In the genomic region with DNA sequence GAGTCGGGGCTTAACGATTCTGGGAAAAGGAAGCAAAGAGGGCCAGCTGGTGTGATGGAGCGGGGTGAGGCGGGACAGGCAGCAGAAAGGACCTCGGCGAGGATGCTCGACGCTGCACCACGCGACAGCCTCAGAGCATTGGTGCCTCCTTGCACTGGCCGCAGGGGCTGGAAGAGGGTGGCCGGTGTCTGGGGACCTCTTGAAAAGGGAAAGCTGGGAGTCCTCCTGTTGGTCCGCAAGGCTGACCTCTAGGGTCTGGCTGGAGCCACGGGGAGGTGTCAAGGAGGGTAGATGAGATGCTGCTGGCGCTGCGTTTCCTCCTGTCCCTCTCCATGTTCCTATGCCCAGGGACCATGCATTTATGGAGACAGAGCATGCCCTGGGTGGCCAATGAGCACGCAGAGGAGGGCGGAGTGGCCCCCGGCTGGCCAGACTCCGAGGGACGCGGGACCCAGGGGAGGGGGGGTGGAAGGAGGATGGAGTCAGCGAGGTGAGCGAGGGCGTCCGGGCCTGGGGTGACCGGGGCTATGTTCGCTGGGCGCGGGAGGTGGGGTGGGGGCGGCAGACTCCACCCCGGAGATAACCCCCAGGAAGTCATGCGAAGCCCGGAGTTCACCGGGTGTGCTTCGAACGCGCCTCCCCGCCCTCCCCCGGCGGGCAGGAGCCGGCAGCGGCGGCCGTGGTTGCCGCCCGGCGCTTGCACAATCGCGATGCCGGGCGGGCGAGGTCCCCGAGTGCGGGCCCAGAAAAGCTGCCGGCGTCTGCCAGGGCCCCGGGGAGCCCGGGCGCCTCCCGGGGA, we compare ENCODE assay signal across 8 cellular contexts. TPM values are rescaled to one million over a fixed set of nuclear protein-coding genes. Genes with fewer than 3 reads are reported as not detected.
DNase-seq lines count a peak whose midpoint lies in the region; ATAC-seq lines count a peak whose summit lies in the region.

TSS of gene CYP24A1 (minus strand) at position 334 of the 799 bp plus-strand sequence. CDS start 407 bp downstream, outside the sequence.

- no peak for DNase-seq in T-helper 1 cell
- peak; percentile 33 for DNase-seq in SKM-1 treated with dmso at 0.1 percent for 144 hours (lab: John Stamatoyannopoulos, UW; ENCODE audit: unreplicated experiment)
- DNase-seq in left ventricle myocardium superior = peak; percentile 33
- DNase-seq in mesenteric fat pad (ENCODE audit: low spot score) = no peak

- H3K4me3 Mint-ChIP-seq in T-helper 1 cell treated with Interleukin-12 subunit alpha and Interleukin-12 subunit beta and Interleukin-4 antibody, amounts not matched to agents 30 μg/mL and 1 μg/mL, for 36 hours = peak within 1 kb of the TSS; percentile 51
- peak within 1 kb of the TSS; percentile 57 for H3K4me3 Mint-ChIP-seq in stimulated activated memory B cell treated with anti-CD40 and anti-IgM and Interleukin-4, amounts not matched to agents 10 μg/mL and 1 μg/mL and 100 μg/mL, for 72 hours

- H3K4me1 Mint-ChIP-seq in T-helper 1 cell treated with Interleukin-12 subunit alpha and Interleukin-12 subunit beta and Interleukin-4 antibody, amounts not matched to agents 30 μg/mL and 1 μg/mL, for 36 hours (ENCODE audit: low read depth) = peaks cover 14% of the 10 kb centered on the region
- H3K4me1 Mint-ChIP-seq in stimulated activated memory B cell treated with anti-CD40 and anti-IgM and Interleukin-4, amounts not matched to agents 10 μg/mL and 1 μg/mL and 100 μg/mL, for 72 hours = peaks cover 20% of the 10 kb centered on the region

- H3K9me3 Mint-ChIP-seq in T-helper 1 cell treated with Interleukin-12 subunit alpha and Interleukin-12 subunit beta and Interleukin-4 antibody, amounts not matched to agents 30 μg/mL and 1 μg/mL, for 36 hours = no peaks in the 10 kb centered on the region
- no peaks in the 10 kb centered on the region for H3K9me3 Mint-ChIP-seq in stimulated activated memory B cell treated with anti-CD40 and anti-IgM and Interleukin-4, amounts not matched to agents 10 μg/mL and 1 μg/mL and 100 μg/mL, for 72 hours

- H3K36me3 Mint-ChIP-seq in T-helper 1 cell treated with Interleukin-12 subunit alpha and Interleukin-12 subunit beta and Interleukin-4 antibody, amounts not matched to agents 30 μg/mL and 1 μg/mL, for 36 hours (ENCODE audit: low read depth) = no peaks in the 10 kb centered on the region
- no peaks in the 10 kb centered on the region for H3K36me3 Mint-ChIP-seq in stimulated activated memory B cell treated with anti-CD40 and anti-IgM and Interleukin-4, amounts not matched to agents 10 μg/mL and 1 μg/mL and 100 μg/mL, for 72 hours

- H3K27ac Mint-ChIP-seq in T-helper 1 cell treated with Interleukin-12 subunit alpha and Interleukin-12 subunit beta and Interleukin-4 antibody, amounts not matched to agents 30 μg/mL and 1 μg/mL, for 36 hours = no peak within 1 kb of the TSS
- no peak within 1 kb of the TSS for H3K27ac Mint-ChIP-seq in stimulated activated memory B cell treated with anti-CD40 and anti-IgM and Interleukin-4, amounts not matched to agents 10 μg/mL and 1 μg/mL and 100 μg/mL, for 72 hours

- peaks cover 69% of the 10 kb centered on the region for H3K27me3 Mint-ChIP-seq in T-helper 1 cell treated with Interleukin-12 subunit alpha and Interleukin-12 subunit beta and Interleukin-4 antibody, amounts not matched to agents 30 μg/mL and 1 μg/mL, for 36 hours (ENCODE audit: low read depth)
- H3K27me3 Mint-ChIP-seq in stimulated activated memory B cell treated with anti-CD40 and anti-IgM and Interleukin-4, amounts not matched to agents 10 μg/mL and 1 μg/mL and 100 μg/mL, for 72 hours = peaks cover 65% of the 10 kb centered on the region

- ATAC-seq in left ventricle myocardium superior (no peak), GM21723 (IDR thresholded peaks at IDR 0.05; ENCODE audit: unreplicated experiment) (no peak), GM21619 (IDR thresholded peaks at IDR 0.05; ENCODE audit: unreplicated experiment) (no peak)
- ATAC-seq in stimulated activated memory B cell treated with anti-CD40 and anti-IgM and Interleukin-4, amounts not matched to agents 10 μg/mL and 1 μg/mL and 100 μg/mL, for 72 hours = no peak

- intact Hi-C loops in left ventricle myocardium superior (cut with micrococcal nuclease) = no loop called here

RNA-seq across cellular contexts. Expression of gene CYP24A1, which starts in this region (rescaled TPM):
- not detected for total RNA-seq in left ventricle myocardium superior
- not detected for total RNA-seq in mesenteric fat pad

Comparison
In these comparisons a context has a peak if more than half of its experiments do, and no peak if none do; other contexts are left out.
1. Peak in DNase-seq in left ventricle myocardium superior; RNA of the gene not detected or under 1 TPM.